ENCODE assay signal across 29 cellular contexts in the genomic region with DNA sequence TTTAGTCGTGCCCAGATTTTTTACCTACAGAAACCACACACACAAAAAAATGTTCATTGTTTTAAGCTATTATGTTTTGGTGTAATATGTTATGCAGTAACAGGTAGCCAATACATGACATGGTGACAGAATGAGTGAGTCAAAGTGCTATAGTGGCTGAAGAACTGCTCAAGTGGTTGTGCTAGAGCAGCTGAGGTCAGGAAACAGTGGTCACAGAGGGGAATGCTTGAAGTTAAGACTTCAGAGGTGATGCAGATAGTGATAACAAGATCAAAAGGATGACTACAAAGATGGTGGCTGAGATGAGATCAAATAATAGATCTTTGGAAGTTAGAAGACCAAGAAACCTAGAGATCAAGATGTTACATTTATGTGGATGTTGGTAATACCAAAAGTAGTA.
"Had no signal": no experiment of that assay in that cellular context is flagged by ENCODE, and none has a peak within 500 bp of the region (broad histone marks: within the 10 kb centered on the region; RNA-seq: fewer than 3 reads in every experiment).

No MANE protein-coding gene starts in this region.

- H3K79me2 ChIP-seq: parathyroid adenoma had no signal

- H3K4me3 ChIP-seq: ovary, psoas muscle, right lobe of liver, sigmoid colon, stomach, thoracic aorta, thyroid gland, tibial nerve, upper lobe of left lung, vagina had no signal

- H3K27ac Mint-ChIP-seq: naive thymus-derived CD4-positive, alpha-beta T cell; natural killer cell treated with Interleukin-12 subunit alpha and Interleukin-12 subunit beta and Interleukin-15 and Interleukin-18, amount 100 ng/mL, for 72 hours; nephron progenitor cell; progenitor cell of endocrine pancreas; stimulated activated effector memory CD8-positive, alpha-beta T cell treated with anti-CD3 and anti-CD28 coated beads, Interleukin-12 subunit alpha, Interleukin-12 subunit beta, amount 100 ng/mL, for 72 hours; stimulated activated naive B cell treated with anti-CD40 and anti-IgM and Interleukin-4, amounts not matched to agents 10 μg/mL and 1 μg/mL and 100 μg/mL, for 72 hours; stimulated activated naive CD8-positive, alpha-beta T cell treated with anti-CD3 and anti-CD28 coated beads, Interleukin-15, Interleukin-2, amounts not matched to agents 100 ng/mL and 50 ng/mL, for 24 hours had no signal

- H3K4me3 Mint-ChIP-seq: naive thymus-derived CD4-positive, alpha-beta T cell; natural killer cell treated with Interleukin-12 subunit alpha and Interleukin-12 subunit beta and Interleukin-15 and Interleukin-18, amount 100 ng/mL, for 72 hours; nephron progenitor cell; neural crest cell; stimulated activated effector memory CD8-positive, alpha-beta T cell treated with anti-CD3 and anti-CD28 coated beads, Interleukin-12 subunit alpha, Interleukin-12 subunit beta, amount 100 ng/mL, for 72 hours; stimulated activated naive B cell treated with anti-CD40 and anti-IgM and Interleukin-4, amounts not matched to agents 10 μg/mL and 1 μg/mL and 100 μg/mL, for 72 hours; stimulated activated naive CD8-positive, alpha-beta T cell treated with anti-CD3 and anti-CD28 coated beads, Interleukin-15, Interleukin-2, amounts not matched to agents 100 ng/mL and 50 ng/mL, for 24 hours had no signal

- H3K4me1 ChIP-seq: parathyroid adenoma, psoas muscle, right lobe of liver, thyroid gland, tibial nerve, upper lobe of left lung, vagina had no signal

- H3K9me3 Mint-ChIP-seq: nephron progenitor cell; stimulated activated naive B cell treated with anti-CD40 and anti-IgM and Interleukin-4, amounts not matched to agents 10 μg/mL and 1 μg/mL and 100 μg/mL, for 72 hours had no signal

- H3K36me3 ChIP-seq: ovary, right lobe of liver, sigmoid colon, stomach, thoracic aorta, thyroid gland, tibial nerve, upper lobe of left lung, vagina had no signal

- ATAC-seq: naive thymus-derived CD4-positive, alpha-beta T cell; natural killer cell treated with Interleukin-12 subunit alpha and Interleukin-12 subunit beta and Interleukin-15 and Interleukin-18, amount 100 ng/mL, for 72 hours; psoas muscle; right cardiac atrium; right lobe of liver; stimulated activated effector memory CD8-positive, alpha-beta T cell treated with anti-CD3 and anti-CD28 coated beads, Interleukin-12 subunit alpha, Interleukin-12 subunit beta, amount 100 ng/mL, for 72 hours; stimulated activated naive B cell treated with anti-CD40 and anti-IgM and Interleukin-4, amounts not matched to agents 10 μg/mL and 1 μg/mL and 100 μg/mL, for 72 hours had no signal

- H3K27me3 Mint-ChIP-seq: naive thymus-derived CD4-positive, alpha-beta T cell; natural killer cell treated with Interleukin-12 subunit alpha and Interleukin-12 subunit beta and Interleukin-15 and Interleukin-18, amount 100 ng/mL, for 72 hours; stimulated activated naive B cell treated with anti-CD40 and anti-IgM and Interleukin-4, amounts not matched to agents 10 μg/mL and 1 μg/mL and 100 μg/mL, for 72 hours; stimulated activated naive CD8-positive, alpha-beta T cell treated with anti-CD3 and anti-CD28 coated beads, Interleukin-15, Interleukin-2, amounts not matched to agents 100 ng/mL and 50 ng/mL, for 24 hours had no signal

- H3K27ac ChIP-seq: ovary, parathyroid adenoma, psoas muscle, right lobe of liver, sigmoid colon, stomach, thoracic aorta, thyroid gland, tibial nerve, upper lobe of left lung, vagina had no signal

- H3K9ac ChIP-seq: parathyroid adenoma had no signal

- DNase-seq: naive thymus-derived CD4-positive, alpha-beta T cell; nephron progenitor cell; occipital lobe; ovary; posterior cingulate gyrus; psoas muscle; right cardiac atrium; right lobe of liver; sigmoid colon; small intestine; stimulated activated CD4-positive, alpha-beta T cell treated with anti-CD3 and anti-CD28 coated beads, Interleukin-15, amount 100 ng/mL, for 24 hours; stimulated activated CD4-positive, alpha-beta T cell treated with anti-CD3 and anti-CD28 coated beads, Interleukin-2, amount 100 ng/mL, for 24 hours; stimulated activated CD4-positive, alpha-beta T cell treated with anti-CD3 and anti-CD28 coated beads, Interleukin-2, amount 100 ng/mL, for 48 hours; stimulated activated CD4-positive, alpha-beta T cell treated with anti-CD3 and anti-CD28 coated beads, Interleukin-4, amount 100 ng/mL, for 24 hours; stimulated activated naive B cell treated with anti-CD40 and anti-IgM and Interleukin-4, amounts not matched to agents 10 μg/mL and 1 μg/mL and 100 μg/mL, for 72 hours; stimulated activated naive CD4-positive, alpha-beta T cell treated with Interleukin-2 at 50 U/mL for 16 hours; stomach; thyroid gland; trophoblast cell; upper lobe of left lung had no signal

- H3K27me3 ChIP-seq: ovary, right lobe of liver, sigmoid colon, stomach, thyroid gland, tibial nerve, upper lobe of left lung, vagina had no signal

- H3K4me1 Mint-ChIP-seq: naive thymus-derived CD4-positive, alpha-beta T cell; stimulated activated effector memory CD8-positive, alpha-beta T cell treated with anti-CD3 and anti-CD28 coated beads, Interleukin-12 subunit alpha, Interleukin-12 subunit beta, amount 100 ng/mL, for 72 hours; stimulated activated naive B cell treated with anti-CD40 and anti-IgM and Interleukin-4, amounts not matched to agents 10 μg/mL and 1 μg/mL and 100 μg/mL, for 72 hours had no signal

- H3K36me3 Mint-ChIP-seq: naive thymus-derived CD4-positive, alpha-beta T cell; natural killer cell treated with Interleukin-12 subunit alpha and Interleukin-12 subunit beta and Interleukin-15 and Interleukin-18, amount 100 ng/mL, for 72 hours; stimulated activated effector memory CD8-positive, alpha-beta T cell treated with anti-CD3 and anti-CD28 coated beads, Interleukin-12 subunit alpha, Interleukin-12 subunit beta, amount 100 ng/mL, for 72 hours; stimulated activated naive B cell treated with anti-CD40 and anti-IgM and Interleukin-4, amounts not matched to agents 10 μg/mL and 1 μg/mL and 100 μg/mL, for 72 hours had no signal

- H2AFZ ChIP-seq: parathyroid adenoma had no signal

- H3K9me3 ChIP-seq: ovary, psoas muscle, right lobe of liver, sigmoid colon, stomach, thoracic aorta, thyroid gland, tibial nerve, upper lobe of left lung, vagina had no signal
